Comparison of ENCODE assay signal across 1 cellular context in the genomic region with DNA sequence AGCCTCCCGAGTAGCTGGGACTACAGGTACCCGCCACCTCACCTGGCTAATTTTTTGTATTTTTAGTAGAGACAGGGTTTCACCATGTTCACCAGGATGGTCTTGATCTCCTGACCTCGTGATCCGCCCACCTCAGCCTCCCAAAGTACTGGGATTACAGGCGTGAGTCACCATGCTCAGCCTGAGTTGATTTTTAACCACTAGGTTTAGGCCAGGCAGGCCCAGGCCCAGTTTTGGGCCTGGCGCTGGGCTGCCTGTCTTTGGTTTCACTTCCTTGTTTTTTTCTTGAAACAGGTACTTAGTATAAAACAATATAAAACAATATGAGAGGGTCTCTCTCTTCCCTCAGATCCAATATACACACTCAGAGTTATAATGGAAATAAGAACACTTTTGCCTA. TPM values are rescaled to one million over a fixed set of nuclear protein-coding genes. Genes with fewer than 3 reads are reported as not detected.
"Had no signal": no experiment of that assay in that cellular context is flagged by ENCODE, and none has a peak within 500 bp of the region (broad histone marks: within the 10 kb centered on the region; RNA-seq: fewer than 3 reads in every experiment).

No MANE protein-coding gene starts in this region.

RNA-seq across cellular contexts. Expression of a gene that starts 36.2 kb away (rescaled TPM):
- total RNA-seq: natural killer cell treated with Interleukin-12 subunit alpha and Interleukin-12 subunit beta and Interleukin-15 and Interleukin-18, amount 100 ng/mL, for 72 hours had no signal
